ENCODE assay signal across 9 cellular contexts in genomic region chr7:84025332-84025927, GRCh38.
DNase-seq lines count a peak whose midpoint lies in the region; ATAC-seq and TF ChIP-seq lines count a peak whose summit lies in the region.
"Had no signal": no experiment of that assay in that cellular context is flagged by ENCODE, and none has a peak within 500 bp of the region (broad histone marks: within the 10 kb centered on the region; RNA-seq: fewer than 3 reads in every experiment).

No MANE protein-coding gene starts in this region.

- H3K27me3 ChIP-seq in HUES64 (ENCODE audit: insufficient read depth, low read length) (no peaks in the 10 kb centered on the region), ovary (no peaks in the 10 kb centered on the region)

- H3K9ac ChIP-seq in HUES64 (ENCODE audit: low read depth, low read length): no peak overlapping the region

- WGBS in HUES64: 83% methylated on average over 3 of the region's 3 CpGs
- 26 to 34% (median 28%) methylated on average over 3 of the region's 3 CpGs for WGBS in ovary, 3 donors

- intact Hi-C loops in ovary (cut with DNase I): no loop called here

- no peaks in the 10 kb centered on the region for H3K9me3 ChIP-seq in HUES64 (ENCODE audit: insufficient read depth, low read depth, low read length)
- H3K9me3 ChIP-seq in ovary: no peaks in the 10 kb centered on the region

- no peak for TF ChIP-seq POLR2A in ovary (IDR thresholded peaks at IDR 0.05)

- H3K36me3 ChIP-seq in HUES64 (ENCODE audit: insufficient read depth, low read length) (peaks cover 3% of the 10 kb centered on the region; the same call in 1 of the 2 replicates), ovary (no peaks in the 10 kb centered on the region)

- TF ChIP-seq CTCF in AG04449 (IDR thresholded peaks at IDR 0.05; ENCODE audit: insufficient read depth, low read length, missing control alignments) (no peak), cardiac fibroblast (IDR thresholded peaks at IDR 0.05; ENCODE audit: low read depth, low read length) (no peak), ovary (IDR thresholded peaks at IDR 0.05) (no peak)

- POLR2A ChIA-PET in AG04449 (lab: Yijun Ruan, JAX): no interaction called here

- H3K4me3 ChIP-seq in AG04449 (ENCODE audit: low read depth, low read length) (no peak overlapping the region), HUES64 (ENCODE audit: low read length) (no peak overlapping the region), cardiac fibroblast (replicated peaks in 1 of 2; ENCODE audit: low read depth in 2 of 2, low read length in 2 of 2) (no peak overlapping the region), ovary (no peak overlapping the region)

- CTCF ChIA-PET in AG04449 (lab: Yijun Ruan, JAX): no interaction called here

- no peak for TF ChIP-seq EP300 in ovary (IDR thresholded peaks at IDR 0.05)

- H3K27ac ChIP-seq in HUES64 (ENCODE audit: low read depth, low read length) (peak overlapping the region; percentile 53), ovary (no peak overlapping the region)

- H3K4me1 ChIP-seq in HUES64 (ENCODE audit: insufficient read depth, low read length) (peaks cover 19% of the 10 kb centered on the region), ovary (ENCODE audit: insufficient read depth) (no peaks in the 10 kb centered on the region)

- DNase-seq in AG04449 (ENCODE audit: low read depth, low spot score): peak; percentile 94
- peak; percentile 81 to 91 for DNase-seq in cardiac fibroblast (ENCODE audit: low read depth in 2 of 2)
- peak; percentile 46 to 91 for DNase-seq in lung microvascular endothelial cell (ENCODE audit: low read depth in 2 of 2)
- no peak for DNase-seq in NCI-H1092 treated with DMSO at 0.1 percent for 48 hours (lab: John Stamatoyannopoulos, UW)
- DNase-seq in amygdala (lab: John Stamatoyannopoulos, UW): no peak
- no peak for DNase-seq in ovary
- DNase-seq: activated CD4-positive, alpha-beta T cell treated with anti-CD3 and anti-CD28 coated beads for 36 hours had no signal

- no peak for ATAC-seq in HG03439 (IDR thresholded peaks at IDR 0.05; ENCODE audit: unreplicated experiment)
- ATAC-seq: activated CD4-positive, alpha-beta T cell treated with anti-CD3 and anti-CD28 coated beads for 36 hours had no signal

Comparison
In these comparisons a context has a peak if more than half of its experiments do, and no peak if none do; other contexts are left out.
1. DNase-seq: peak in AG04449 (single experiment), cardiac fibroblast (2 of 2) and lung microvascular endothelial cell (2 of 2); none in NCI-H1092 treated with DMSO at 0.1 percent for 48 hours (single experiment), amygdala (0 of 56) and ovary (0 of 5).